11 cellular contexts compared by ENCODE assay signal in the genomic region with DNA sequence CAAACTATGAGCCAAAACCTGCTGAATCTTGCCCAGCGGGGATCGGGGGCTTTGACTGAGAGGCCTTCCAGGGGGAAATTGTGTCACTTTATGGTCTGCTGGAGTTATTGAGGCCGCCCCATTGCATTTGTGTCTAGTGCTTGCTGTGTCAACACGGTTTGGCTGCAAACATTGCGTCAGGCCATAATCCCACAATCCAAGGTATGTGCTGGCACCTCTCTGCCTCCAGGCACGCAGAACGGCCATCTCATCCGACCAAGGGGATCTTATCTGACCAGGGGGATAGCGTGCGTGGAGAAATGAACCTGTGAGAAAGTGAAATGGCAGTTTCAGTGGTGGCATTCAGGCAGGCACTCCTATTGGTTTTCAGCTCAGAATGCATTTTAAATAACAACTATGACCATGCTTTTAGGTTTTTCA. TPM values are rescaled to one million over a fixed set of nuclear protein-coding genes. Genes with fewer than 3 reads are reported as not detected.
A peak's percentile ranks its signal among the peaks of the same experiment; 100 is the strongest.
DNase-seq lines count a peak whose midpoint lies in the region; ATAC-seq and TF ChIP-seq lines count a peak whose summit lies in the region.
"Had no signal": no experiment of that assay in that cellular context is flagged by ENCODE, and none has a peak within 500 bp of the region (broad histone marks: within the 10 kb centered on the region; RNA-seq: fewer than 3 reads in every experiment).

No MANE protein-coding gene starts in this region.

- intact Hi-C loops in A673 (cut with micrococcal nuclease; ENCODE audit: unreplicated experiment): no loop called here
- intact Hi-C loops in uterus (cut with DNase I; ENCODE audit: low total_unique reads): no loop called here

- H3K4me3 ChIP-seq in Loucy (ENCODE audit: low read length, poor library complexity, severe bottlenecking) (no peak overlapping the region), mesenchymal stem cell (ENCODE audit: insufficient read depth in 1 of 2, low read depth in 1 of 2, low read length in 2 of 2) (no peak overlapping the region), A673 (ENCODE audit: low read depth, low read length, poor library complexity, severe bottlenecking) (no peak overlapping the region), uterus (no peak overlapping the region)
- H3K4me3 ChIP-seq: vagina had no signal

- H3K14ac ChIP-seq in mesenchymal stem cell (ENCODE audit: low read length in 2 of 2): no peak overlapping the region

- peak; percentile 47 for ATAC-seq in GM18907 (IDR thresholded peaks at IDR 0.05; ENCODE audit: unreplicated experiment)
- peak; percentile 44 for ATAC-seq in HG02642 (IDR thresholded peaks at IDR 0.05; ENCODE audit: poor library complexity, unreplicated experiment)
- ATAC-seq in activated CD4-positive, CD25-positive, alpha-beta regulatory T cell treated with anti-CD3 and anti-CD28 coated beads, Interleukin-2, amount 50 U/mL, for 24 hours: no peak
- ATAC-seq: activated CD8-positive, alpha-beta T cell treated with anti-CD3 and anti-CD28 coated beads for 36 hours had no signal

- DNase-seq in mesenchymal stem cell (no peak), A673 (ENCODE audit: low spot score) (no peak), SKM-1 treated with dmso at 0.1 percent for 144 hours (lab: John Stamatoyannopoulos, UW; ENCODE audit: unreplicated experiment) (no peak), uterus (no peak)
- DNase-seq: activated CD8-positive, alpha-beta T cell treated with anti-CD3 and anti-CD28 coated beads for 36 hours; NCI-H345 had no signal

- H3K27ac ChIP-seq in mesenchymal stem cell (ENCODE audit: low read length, poor library complexity, severe bottlenecking): no peak overlapping the region
- H3K27ac ChIP-seq in A673 (ENCODE audit: low read depth, low read length, poor library complexity, severe bottlenecking): no peak overlapping the region
- H3K27ac ChIP-seq in uterus: no peak overlapping the region
- H3K27ac ChIP-seq: vagina had no signal

- H2AFZ ChIP-seq in Loucy (ENCODE audit: low read length) (peak overlapping the region; percentile 28; the same call in 1 of the 2 replicates), mesenchymal stem cell (ENCODE audit: low read depth, low read length) (no peak overlapping the region)

- no peaks in the 10 kb centered on the region for H3K9me2 ChIP-seq in Loucy (replicated peaks; ENCODE audit: low read depth, low read length)

- TF ChIP-seq POLR2A in uterus (IDR thresholded peaks at IDR 0.05): no peak

- H3F3A ChIP-seq in Loucy (ENCODE audit: low read depth): no peaks in the 10 kb centered on the region

- H3K27me3 ChIP-seq in Loucy (ENCODE audit: insufficient read depth, low read length, poor library complexity, severe bottlenecking): no peaks in the 10 kb centered on the region
- peaks cover 10 to 43% of the 10 kb centered on the region in 2 experiments for H3K27me3 ChIP-seq in mesenchymal stem cell (ENCODE audit: control insufficient read depth in 1 of 2, insufficient read depth in 1 of 2, low read length in 2 of 2)
- no peaks in the 10 kb centered on the region for H3K27me3 ChIP-seq in A673 (replicated peaks; ENCODE audit: insufficient read depth, low read depth, low read length, poor library complexity)
- no peaks in the 10 kb centered on the region for H3K27me3 ChIP-seq in uterus
- H3K27me3 ChIP-seq: vagina had no signal

- H3K9ac ChIP-seq in Loucy (ENCODE audit: low read depth, low read length, poor library complexity, severe bottlenecking): no peak overlapping the region
- H3K9ac ChIP-seq in mesenchymal stem cell (ENCODE audit: low read length): no peak overlapping the region

- H4K91ac ChIP-seq in mesenchymal stem cell (ENCODE audit: low read length): peak overlapping the region; percentile 66

- H3K36me3 ChIP-seq in Loucy (ENCODE audit: insufficient read depth, low read length) (no peaks in the 10 kb centered on the region), mesenchymal stem cell (ENCODE audit: control insufficient read depth in 1 of 2, insufficient read depth in 2 of 2, low read depth in 1 of 2, low read length in 2 of 2) (no peaks in the 10 kb centered on the region), A673 (ENCODE audit: insufficient read depth, low read length, poor library complexity, severe bottlenecking) (no peaks in the 10 kb centered on the region), uterus (no peaks in the 10 kb centered on the region)
- H3K36me3 ChIP-seq: vagina had no signal

- peak overlapping the region; percentile 61 for H4K8ac ChIP-seq in mesenchymal stem cell (ENCODE audit: low read length)

- no peaks in the 10 kb centered on the region for H3K4me1 ChIP-seq in Loucy (ENCODE audit: insufficient read depth, low read length, poor library complexity, severe bottlenecking)
- H3K4me1 ChIP-seq in mesenchymal stem cell (ENCODE audit: control insufficient read depth, insufficient read depth, low read depth, low read length): no peaks in the 10 kb centered on the region
- no peaks in the 10 kb centered on the region for H3K4me1 ChIP-seq in A673 (ENCODE audit: insufficient read depth, low read length, poor library complexity, severe bottlenecking)
- no peaks in the 10 kb centered on the region for H3K4me1 ChIP-seq in uterus
- H3K4me1 ChIP-seq: vagina had no signal

- no TSS peak for BruUV-seq in A673 (replicated peaks; lab: Mats Ljungman, UMichigan)

- no peaks in the 10 kb centered on the region for H3K79me1 ChIP-seq in mesenchymal stem cell (replicated peaks; ENCODE audit: low read length, poor library complexity, severe bottlenecking)

- TF ChIP-seq CTCF in Loucy (conservative IDR thresholded peaks at IDR 0.05; ENCODE audit: low read length) (no peak), A673 (conservative IDR thresholded peaks at IDR 0.05; ENCODE audit: low read depth, low read length) (no peak), uterus (IDR thresholded peaks at IDR 0.05) (no peak)

- no peak overlapping the region for H2AK5ac ChIP-seq in mesenchymal stem cell (ENCODE audit: low read length, severe bottlenecking)

- CTCF ChIA-PET in A673 (lab: Charles Lee): no interaction called here

- no peaks in the 10 kb centered on the region for H3K9me3 ChIP-seq in Loucy (ENCODE audit: insufficient read depth, low read depth, low read length)
- no peaks in the 10 kb centered on the region for H3K9me3 ChIP-seq in mesenchymal stem cell (ENCODE audit: control insufficient read depth, low read length)
- H3K9me3 ChIP-seq in A673 (ENCODE audit: low read depth, low read length, poor library complexity, severe bottlenecking): no peaks in the 10 kb centered on the region
- H3K9me3 ChIP-seq in uterus: no peaks in the 10 kb centered on the region
- H3K9me3 ChIP-seq: vagina had no signal

- no peak overlapping the region for H2BK5ac ChIP-seq in mesenchymal stem cell (ENCODE audit: low read depth, low read length, poor library complexity, severe bottlenecking)

- no peak overlapping the region for H3K18ac ChIP-seq in mesenchymal stem cell (ENCODE audit: low read depth in 1 of 2, low read length in 2 of 2)

- H3K4ac ChIP-seq in mesenchymal stem cell (ENCODE audit: low read depth in 1 of 2, low read length in 2 of 2): no peak overlapping the region

- POLR2A ChIA-PET in A673 (lab: Charles Lee; ENCODE audit: low non-redundant PET): no interaction called here

- H2BK120ac ChIP-seq in mesenchymal stem cell (ENCODE audit: low read depth, low read length): no peak overlapping the region

- no peaks in the 10 kb centered on the region for H3K79me2 ChIP-seq in Loucy (ENCODE audit: insufficient read depth, low read length)

- H4K20me1 ChIP-seq in Loucy (ENCODE audit: insufficient read depth, low read length, poor library complexity, severe bottlenecking): no peaks in the 10 kb centered on the region

- 96% methylated on average over 10 of the region's 10 CpGs for WGBS in mesenchymal stem cell

- H3K23ac ChIP-seq in mesenchymal stem cell (ENCODE audit: low read length in 2 of 2): no peak overlapping the region

- H2BK12ac ChIP-seq in mesenchymal stem cell (ENCODE audit: low read length in 2 of 2): peak overlapping the region in 1 of 2 experiments; percentile 82

- no peak overlapping the region for H3K4me2 ChIP-seq in Loucy (ENCODE audit: low read depth, low read length, poor library complexity, severe bottlenecking)
- H3K4me2 ChIP-seq in mesenchymal stem cell (ENCODE audit: low read length, poor library complexity, severe bottlenecking): no peak overlapping the region

- H2BK15ac ChIP-seq in mesenchymal stem cell (ENCODE audit: low read depth, poor library complexity, severe bottlenecking): peak overlapping the region; percentile 7

RNA-seq across cellular contexts. Expression of gene LYPD6B, which starts 18.1 kb away (rescaled TPM):
- polyA plus RNA-seq in mesenchymal stem cell (2013, experiment 1 of 2): 22.6 TPM
- polyA plus RNA-seq in mesenchymal stem cell (2013, experiment 2 of 2): 21.2 TPM
- total RNA-seq in A673 (2021) (not detected in 2 replicates), uterus (1 to 10 TPM in 1 of 4 donors, under 1 TPM in 1, not detected in 2; 0.27 to 9.8 TPM)
- total RNA-seq: activated CD8-positive, alpha-beta T cell treated with anti-CD3 and anti-CD28 coated beads for 36 hours had no signal

Comparison
In these comparisons a context has a peak if more than half of its experiments do, and no peak if none do; other contexts are left out.
1. ATAC-seq: peak in GM18907 (single experiment) and HG02642 (single experiment); none in activated CD4-positive, CD25-positive, alpha-beta regulatory T cell treated with anti-CD3 and anti-CD28 coated beads, Interleukin-2, amount 50 U/mL, for 24 hours (0 of 2).